In genomic region chr9:87665516-87665915, GRCh38 we compare ENCODE assay signal across 28 cellular contexts.
"Had no signal": no experiment of that assay in that cellular context is flagged by ENCODE, and none has a peak within 500 bp of the region (broad histone marks: within the 10 kb centered on the region; RNA-seq: fewer than 3 reads in every experiment).

No MANE protein-coding gene starts in this region.

- H3K4me1 Mint-ChIP-seq: natural killer cell, neural progenitor cell had no signal

- H3K27ac Mint-ChIP-seq: naive thymus-derived CD4-positive, alpha-beta T cell; natural killer cell; nephron; neural progenitor cell; stimulated activated effector memory CD8-positive, alpha-beta T cell treated with anti-CD3 and anti-CD28 coated beads, Interleukin-12 subunit alpha, Interleukin-12 subunit beta, amount 100 ng/mL, for 72 hours; stimulated activated naive B cell treated with anti-CD40 and anti-IgM and Interleukin-4, amounts not matched to agents 10 μg/mL and 1 μg/mL and 100 μg/mL, for 72 hours; stimulated activated naive CD8-positive, alpha-beta T cell treated with anti-CD3 and anti-CD28 coated beads, Interleukin-15, Interleukin-2, amounts not matched to agents 100 ng/mL and 50 ng/mL, for 24 hours had no signal

- H3K27me3 Mint-ChIP-seq: stimulated activated naive B cell treated with anti-CD40 and anti-IgM and Interleukin-4, amounts not matched to agents 10 μg/mL and 1 μg/mL and 100 μg/mL, for 72 hours; stimulated activated naive CD8-positive, alpha-beta T cell treated with anti-CD3 and anti-CD28 coated beads, Interleukin-15, Interleukin-2, amounts not matched to agents 100 ng/mL and 50 ng/mL, for 24 hours had no signal

- H3K36me3 Mint-ChIP-seq: natural killer cell; stimulated activated effector memory CD8-positive, alpha-beta T cell treated with anti-CD3 and anti-CD28 coated beads, Interleukin-12 subunit alpha, Interleukin-12 subunit beta, amount 100 ng/mL, for 72 hours; stimulated activated naive B cell treated with anti-CD40 and anti-IgM and Interleukin-4, amounts not matched to agents 10 μg/mL and 1 μg/mL and 100 μg/mL, for 72 hours had no signal

- H3K4me3 ChIP-seq: neural progenitor cell, ovary, psoas muscle, right lobe of liver, sigmoid colon, stomach, thoracic aorta, thyroid gland, tibial nerve, upper lobe of left lung, vagina had no signal

- DNase-seq: naive thymus-derived CD4-positive, alpha-beta T cell; natural killer cell; occipital lobe; ovary; posterior cingulate gyrus; psoas muscle; right cardiac atrium; right lobe of liver; sigmoid colon; small intestine; stimulated activated CD4-positive, alpha-beta T cell treated with anti-CD3 and anti-CD28 coated beads, Interleukin-15, amount 100 ng/mL, for 24 hours; stimulated activated CD4-positive, alpha-beta T cell treated with anti-CD3 and anti-CD28 coated beads, Interleukin-2, amount 100 ng/mL, for 24 hours; stimulated activated CD4-positive, alpha-beta T cell treated with anti-CD3 and anti-CD28 coated beads, Interleukin-2, amount 100 ng/mL, for 48 hours; stimulated activated CD4-positive, alpha-beta T cell treated with anti-CD3 and anti-CD28 coated beads, Interleukin-4, amount 100 ng/mL, for 24 hours; stimulated activated naive B cell treated with anti-CD40 and anti-IgM and Interleukin-4, amounts not matched to agents 10 μg/mL and 1 μg/mL and 100 μg/mL, for 72 hours; stimulated activated naive CD4-positive, alpha-beta T cell treated with Interleukin-2 at 50 U/mL for 16 hours; stomach; thyroid gland; trophoblast cell; upper lobe of left lung had no signal

- H3K36me3 ChIP-seq: neural progenitor cell, ovary, thoracic aorta, thyroid gland, vagina had no signal

- H3K27ac ChIP-seq: neural progenitor cell, ovary, parathyroid adenoma, psoas muscle, right lobe of liver, sigmoid colon, stomach, thoracic aorta, thyroid gland, tibial nerve, upper lobe of left lung, vagina had no signal

- H3K4me3 Mint-ChIP-seq: naive thymus-derived CD4-positive, alpha-beta T cell; natural killer cell; nephron; neural progenitor cell; stimulated activated effector memory CD8-positive, alpha-beta T cell treated with anti-CD3 and anti-CD28 coated beads, Interleukin-12 subunit alpha, Interleukin-12 subunit beta, amount 100 ng/mL, for 72 hours; stimulated activated naive B cell treated with anti-CD40 and anti-IgM and Interleukin-4, amounts not matched to agents 10 μg/mL and 1 μg/mL and 100 μg/mL, for 72 hours; stimulated activated naive CD8-positive, alpha-beta T cell treated with anti-CD3 and anti-CD28 coated beads, Interleukin-15, Interleukin-2, amounts not matched to agents 100 ng/mL and 50 ng/mL, for 24 hours had no signal

- H3K9me3 Mint-ChIP-seq: natural killer cell; stimulated activated naive CD8-positive, alpha-beta T cell treated with anti-CD3 and anti-CD28 coated beads, Interleukin-15, Interleukin-2, amounts not matched to agents 100 ng/mL and 50 ng/mL, for 24 hours had no signal

- ATAC-seq: naive thymus-derived CD4-positive, alpha-beta T cell; natural killer cell; psoas muscle; right cardiac atrium; right lobe of liver; stimulated activated effector memory CD8-positive, alpha-beta T cell treated with anti-CD3 and anti-CD28 coated beads, Interleukin-12 subunit alpha, Interleukin-12 subunit beta, amount 100 ng/mL, for 72 hours; stimulated activated naive B cell treated with anti-CD40 and anti-IgM and Interleukin-4, amounts not matched to agents 10 μg/mL and 1 μg/mL and 100 μg/mL, for 72 hours had no signal

- H3K9me3 ChIP-seq: ovary, psoas muscle, thyroid gland, vagina had no signal

- H3K27me3 ChIP-seq: neural progenitor cell, ovary, right lobe of liver, sigmoid colon, stomach, thyroid gland, tibial nerve, upper lobe of left lung, vagina had no signal

- H3K4me1 ChIP-seq: neural progenitor cell, parathyroid adenoma, psoas muscle, right lobe of liver, thyroid gland, upper lobe of left lung, vagina had no signal
